ENCODE assay signal across 13 cellular contexts in genomic region chr10:100653238-100653956, GRCh38.
DNase-seq lines count a peak whose midpoint lies in the region; ATAC-seq, FAIRE-seq and TF ChIP-seq lines count a peak whose summit lies in the region.
"Had no signal": no experiment of that assay in that cellular context is flagged by ENCODE, and none has a peak within 500 bp of the region (broad histone marks: within the 10 kb centered on the region; RNA-seq: fewer than 3 reads in every experiment).

No MANE protein-coding gene starts in this region.

- DNase-seq in DND-41 = no peak
- no peak for DNase-seq in endothelial cell of umbilical vein (ENCODE audit: low read depth, low spot score)
- no peak for DNase-seq in neuronal stem cell (ENCODE audit: low spot score)
- DNase-seq in stimulated activated CD4-positive, alpha-beta T cell treated with anti-CD3 and anti-CD28 coated beads, Interleukin-12 subunit alpha, Interleukin-12 subunit beta, amount 100 ng/mL, for 4 hours = no peak
- no peak for DNase-seq in mesenteric fat pad (ENCODE audit: low spot score)
- DNase-seq: GOT3, NCI-H1417 treated with DMSO at 0.1 percent for 48 hours, pancreas, WERI-Rb-1 had no signal

- H2BK120ac ChIP-seq in neuronal stem cell (ENCODE audit: low read depth, low read length) = no peak overlapping the region

- H3K23ac ChIP-seq in neuronal stem cell (ENCODE audit: low read depth, low read length, poor library complexity) = no peak overlapping the region

- no peak overlapping the region for H3K14ac ChIP-seq in neuronal stem cell (ENCODE audit: low read length)

- BruUV-seq in endothelial cell of umbilical vein (replicated peaks; lab: Mats Ljungman, UMichigan) = no TSS peak

- H3F3A ChIP-seq in Loucy (ENCODE audit: low read depth) = no peaks in the 10 kb centered on the region

- H3K9ac ChIP-seq in DND-41 (ENCODE audit: low read depth, low read length) = no peak overlapping the region
- H3K9ac ChIP-seq in Loucy (ENCODE audit: low read depth, low read length, poor library complexity, severe bottlenecking) = peak overlapping the region; percentile 82
- H3K9ac ChIP-seq in endothelial cell of umbilical vein (replicated peaks; ENCODE audit: extremely low read depth, insufficient read depth, low read length) = no peak overlapping the region
- H3K9ac ChIP-seq in neuronal stem cell (ENCODE audit: low read depth, low read length, poor library complexity) = no peak overlapping the region

- H3K36me3 ChIP-seq in DND-41 (ENCODE audit: insufficient read depth, low read length) = no peaks in the 10 kb centered on the region
- H3K36me3 ChIP-seq in Loucy (ENCODE audit: insufficient read depth, low read length) = no peaks in the 10 kb centered on the region
- H3K36me3 ChIP-seq in endothelial cell of umbilical vein (ENCODE audit: control insufficient read depth in 2 of 2, extremely low read depth in 1 of 2, insufficient read depth in 2 of 2, low read length in 2 of 2) = no peaks in the 10 kb centered on the region
- H3K36me3 ChIP-seq in neuronal stem cell (replicated peaks in 1 of 2; ENCODE audit: control insufficient read depth in 2 of 2, insufficient read depth in 2 of 2, low read length in 2 of 2) = no peaks in the 10 kb centered on the region
- H3K36me3 ChIP-seq: pancreas, WERI-Rb-1 had no signal

- POLR2A ChIA-PET in endothelial cell of umbilical vein (lab: Charles Lee) = no interaction called here

- no peak overlapping the region for H4K8ac ChIP-seq in neuronal stem cell (ENCODE audit: low read depth, low read length)

- H4K91ac ChIP-seq in neuronal stem cell (ENCODE audit: low read depth, low read length, poor library complexity) = no peak overlapping the region

- H3K4me2 ChIP-seq in DND-41 (ENCODE audit: insufficient read depth, low read length) = peak overlapping the region; percentile 52; the same call in 1 of the 2 replicates
- peak overlapping the region; percentile 93 for H3K4me2 ChIP-seq in Loucy (ENCODE audit: low read depth, low read length, poor library complexity, severe bottlenecking)
- no peak overlapping the region for H3K4me2 ChIP-seq in endothelial cell of umbilical vein (ENCODE audit: insufficient read depth, low read length)
- peak overlapping the region; percentile 56 for H3K4me2 ChIP-seq in neuronal stem cell (ENCODE audit: insufficient read depth, low read length, poor library complexity, severe bottlenecking)

- H3K27me3 ChIP-seq in DND-41 (ENCODE audit: insufficient read depth, low read length, poor library complexity) = peaks cover 38% of the 10 kb centered on the region
- H3K27me3 ChIP-seq in Loucy (ENCODE audit: insufficient read depth, low read length, poor library complexity, severe bottlenecking) = no peaks in the 10 kb centered on the region
- H3K27me3 ChIP-seq in endothelial cell of umbilical vein (ENCODE audit: control insufficient read depth in 2 of 2, insufficient read depth in 2 of 2, low read length in 2 of 2) = peaks cover 55% of the 10 kb centered on the region in 2 experiments
- peaks cover 13 to 63% (median 63%) of the 10 kb centered on the region in 3 experiments for H3K27me3 ChIP-seq in neuronal stem cell (ENCODE audit: control insufficient read depth in 3 of 3, insufficient read depth in 3 of 3, low read depth in 1 of 3, low read length in 3 of 3)

- dilution Hi-C loops in endothelial cell of umbilical vein (cut with MboI; ENCODE audit: extremely low pct_ligation_motif_present, low sequenced_read_pairs) = no loop called here

- no peak overlapping the region for H2BK5ac ChIP-seq in neuronal stem cell (ENCODE audit: low read length)

- H3K27ac ChIP-seq in DND-41 (ENCODE audit: low read length) = no peak overlapping the region
- H3K27ac ChIP-seq in endothelial cell of umbilical vein (ENCODE audit: insufficient read depth, low read depth, low read length) = no peak overlapping the region
- H3K27ac ChIP-seq in neuronal stem cell (replicated peaks; ENCODE audit: low read length) = no peak overlapping the region
- H3K27ac ChIP-seq: pancreas, WERI-Rb-1 had no signal

- no peak for TF ChIP-seq POLR2A in endothelial cell of umbilical vein (IDR thresholded peaks at IDR 0.05; ENCODE audit: low read depth, low read length)

- no peaks in the 10 kb centered on the region for H3K9me3 ChIP-seq in DND-41 (ENCODE audit: insufficient read depth, low read length, severe bottlenecking)
- H3K9me3 ChIP-seq in Loucy (ENCODE audit: insufficient read depth, low read depth, low read length) = no peaks in the 10 kb centered on the region
- no peaks in the 10 kb centered on the region for H3K9me3 ChIP-seq in endothelial cell of umbilical vein (replicated peaks; ENCODE audit: control insufficient read depth, insufficient read depth, low read length)
- H3K9me3 ChIP-seq in neuronal stem cell (replicated peaks in 1 of 2; ENCODE audit: control insufficient read depth in 2 of 2, insufficient read depth in 1 of 2, low read depth in 1 of 2, low read length in 2 of 2) = no peaks in the 10 kb centered on the region
- H3K9me3 ChIP-seq: pancreas had no signal

- no peaks in the 10 kb centered on the region for H3K9me1 ChIP-seq in endothelial cell of umbilical vein (replicated peaks; ENCODE audit: control insufficient read depth, extremely low read depth, insufficient read depth, low read length)

- no peak overlapping the region for H2BK12ac ChIP-seq in neuronal stem cell (ENCODE audit: low read length)

- H3K79me1 ChIP-seq in neuronal stem cell (ENCODE audit: low read depth, low read length) = no peaks in the 10 kb centered on the region

- TF ChIP-seq CTCF in DND-41 (IDR thresholded peaks at IDR 0.05; ENCODE audit: borderline replicate concordance, extremely low read depth, low read length, poor library complexity, severe bottlenecking) (no peak), Loucy (conservative IDR thresholded peaks at IDR 0.05; ENCODE audit: low read length) (no peak), endothelial cell of umbilical vein (IDR thresholded peaks at IDR 0.05; ENCODE audit: extremely low read depth in 1 of 2, insufficient read depth in 1 of 2, low read depth in 1 of 2, low read length in 2 of 2) (no peak)

- H3K4me3 ChIP-seq in DND-41 (ENCODE audit: low read depth in 1 of 2, low read length in 2 of 2) (no peak overlapping the region), Loucy (ENCODE audit: low read length, poor library complexity, severe bottlenecking) (peak overlapping the region; percentile 86), endothelial cell of umbilical vein (replicated peaks in 1 of 3; ENCODE audit: insufficient read depth in 1 of 3, low read depth in 1 of 3, low read length in 3 of 3) (no peak overlapping the region), neuronal stem cell (ENCODE audit: low read length in 2 of 2) (peak overlapping the region in 1 of 2 donors; percentile 35)
- H3K4me3 ChIP-seq: pancreas had no signal

- no CpG with 5 or more reads among the region's 9 CpGs for WGBS in neuronal stem cell (ENCODE audit: extremely low coverage in 2 of 2, insufficient read length in 2 of 2, insufficient replicate concordance in 1 of 2), 2 donors

- H2AK5ac ChIP-seq in neuronal stem cell (ENCODE audit: low read depth, low read length) = peak overlapping the region; percentile 65

- H3K4ac ChIP-seq in neuronal stem cell (ENCODE audit: low read length) = no peak overlapping the region

- no peaks in the 10 kb centered on the region for H3K9me2 ChIP-seq in Loucy (replicated peaks; ENCODE audit: low read depth, low read length)

- ATAC-seq in DND-41 (ENCODE audit: insufficient read depth, low read depth) = no peak
- no peak for ATAC-seq in HG02678 (IDR thresholded peaks at IDR 0.05; ENCODE audit: unreplicated experiment)

- H4K20me1 ChIP-seq in DND-41 (ENCODE audit: insufficient read depth, low read length) (no peaks in the 10 kb centered on the region), Loucy (ENCODE audit: insufficient read depth, low read length, poor library complexity, severe bottlenecking) (no peaks in the 10 kb centered on the region), endothelial cell of umbilical vein (replicated peaks; ENCODE audit: control insufficient read depth, extremely low read depth, insufficient read depth, low read length) (no peaks in the 10 kb centered on the region)

- CTCF ChIA-PET in endothelial cell of umbilical vein (lab: Charles Lee) = no interaction called here

- H3K4me1 ChIP-seq in DND-41 (ENCODE audit: insufficient read depth, low read length) (peaks cover 10% of the 10 kb centered on the region), Loucy (ENCODE audit: insufficient read depth, low read length, poor library complexity, severe bottlenecking) (peaks cover 20% of the 10 kb centered on the region), endothelial cell of umbilical vein (ENCODE audit: control insufficient read depth, extremely low read depth, insufficient read depth, low read length) (no peaks in the 10 kb centered on the region), neuronal stem cell (ENCODE audit: control insufficient read depth in 2 of 2, insufficient read depth in 1 of 2, low read depth in 1 of 2, low read length in 2 of 2) (peaks cover 8 to 9% of the 10 kb centered on the region in 2 donors)

- no peaks in the 10 kb centered on the region for H3K79me2 ChIP-seq in DND-41 (ENCODE audit: insufficient read depth, low read length)
- no peaks in the 10 kb centered on the region for H3K79me2 ChIP-seq in Loucy (ENCODE audit: insufficient read depth, low read length)
- no peaks in the 10 kb centered on the region for H3K79me2 ChIP-seq in endothelial cell of umbilical vein (ENCODE audit: control insufficient read depth, insufficient read depth, low read length)

- peak overlapping the region; percentile 60 for H3K18ac ChIP-seq in neuronal stem cell (ENCODE audit: low read length)

- intact Hi-C loops in endothelial cell of umbilical vein (cut with micrococcal nuclease) = no loop called here

- FAIRE-seq in endothelial cell of umbilical vein (lab: Jason Lieb, UNC) = no peak
- FAIRE-seq: D721Med, kidney, pancreas had no signal

- no peak overlapping the region for H2BK15ac ChIP-seq in neuronal stem cell (ENCODE audit: low read length)

- H2AFZ ChIP-seq in DND-41 (ENCODE audit: low read depth, low read length) (peak overlapping the region; percentile 46; the same call in 1 of the 2 replicates), Loucy (ENCODE audit: low read length) (peak overlapping the region; percentile 84), endothelial cell of umbilical vein (ENCODE audit: low read depth, low read length) (no peak overlapping the region), neuronal stem cell (ENCODE audit: low read length) (peak overlapping the region; percentile 92)

TF ChIP-seq in endothelial cell of umbilical vein, 7 proteins besides CTCF, POLR2A, EP300 and RAD21:
- TF ChIP-seq, protein P1, sequence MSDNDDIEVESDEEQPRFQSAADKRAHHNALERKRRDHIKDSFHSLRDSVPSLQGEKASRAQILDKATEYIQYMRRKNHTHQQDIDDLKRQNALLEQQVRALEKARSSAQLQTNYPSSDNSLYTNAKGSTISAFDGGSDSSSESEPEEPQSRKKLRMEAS (IDR thresholded peaks at IDR 0.05; ENCODE audit: insufficient read depth, insufficient read length) = no peak
- TF ChIP-seq JUN (IDR thresholded peaks at IDR 0.05; ENCODE audit: borderline replicate concordance, insufficient read depth, insufficient read length, low read depth) = no peak
- peak; percentile 1 for TF ChIP-seq EZH2 (IDR thresholded peaks at IDR 0.05; ENCODE audit: borderline replicate concordance, low read depth, low read length, severe bottlenecking)
